In the genomic region with DNA sequence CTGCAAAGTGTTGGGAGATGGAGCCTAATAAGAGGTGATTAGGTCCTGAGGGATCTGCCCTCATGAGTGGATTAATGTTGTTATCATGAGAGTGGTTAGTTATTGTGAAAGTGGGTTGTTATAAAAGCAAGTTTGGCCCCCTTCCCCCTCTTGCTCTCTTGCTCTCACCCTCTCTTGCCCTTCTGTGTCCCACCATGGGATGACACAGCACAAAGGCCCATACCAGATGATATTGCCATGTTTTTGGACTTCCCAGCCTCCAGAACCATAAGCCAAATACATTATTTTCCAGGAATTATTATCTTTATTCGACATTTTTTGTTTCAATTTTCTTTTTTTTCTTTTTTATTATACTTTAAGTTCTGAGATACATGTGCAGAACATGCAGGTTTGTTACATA, we compare ENCODE assay signal across 32 cellular contexts. TPM values are rescaled to one million over a fixed set of nuclear protein-coding genes. Genes with fewer than 3 reads are reported as not detected.
"Had no signal": no experiment of that assay in that cellular context is flagged by ENCODE, and none has a peak within 500 bp of the region (broad histone marks: within the 10 kb centered on the region; RNA-seq: fewer than 3 reads in every experiment).

No MANE protein-coding gene starts in this region.

- H3K79me2 ChIP-seq: parathyroid adenoma had no signal

- ATAC-seq: natural killer cell; psoas muscle; right cardiac atrium; sciatic nerve; stimulated activated memory B cell treated with anti-CD40 and anti-IgM and Interleukin-4, amounts not matched to agents 10 μg/mL and 1 μg/mL and 100 μg/mL, for 72 hours; stimulated activated naive CD8-positive, alpha-beta T cell treated with anti-CD3 and anti-CD28 coated beads, Interleukin-15, amount 100 ng/mL, for 72 hours; stimulated activated naive CD8-positive, alpha-beta T cell treated with anti-CD3 and anti-CD28 coated beads, Interleukin-15, Interleukin-2, amounts not matched to agents 100 U/mL and 50 U/mL, for 24 hours; upper lobe of right lung had no signal

- H3K36me3 ChIP-seq: neural progenitor cell, ovary, spleen, suprapubic skin, tibial artery, transverse colon, upper lobe of right lung, uterus had no signal

- H3K27me3 ChIP-seq: neural progenitor cell, ovary, suprapubic skin, testis, tibial artery, transverse colon, uterus had no signal

- H3K27me3 Mint-ChIP-seq: stimulated activated memory B cell treated with anti-CD40 and anti-IgM and Interleukin-4, amounts not matched to agents 10 μg/mL and 1 μg/mL and 100 μg/mL, for 72 hours; stimulated activated naive CD8-positive, alpha-beta T cell treated with anti-CD3 and anti-CD28 coated beads, Interleukin-15, amount 100 ng/mL, for 72 hours; type B pancreatic cell had no signal

- H3K4me2 ChIP-seq: neural progenitor cell, smooth muscle cell had no signal

- H3K9me3 ChIP-seq: ovary, testis, upper lobe of right lung, uterus had no signal

- DNase-seq: natural killer cell; occipital lobe; ovary; posterior cingulate gyrus; psoas muscle; right cardiac atrium; spleen; stimulated activated CD4-positive, alpha-beta T cell treated with anti-CD3 and anti-CD28 coated beads, Interleukin-12 subunit alpha, Interleukin-12 subunit beta, amount 100 ng/mL, for 4 hours; stimulated activated CD4-positive, alpha-beta T cell treated with anti-CD3 and anti-CD28 coated beads, Interleukin-1b, Interleukin-23, amount 100 ng/mL, for 48 hours; stimulated activated CD4-positive, alpha-beta T cell treated with anti-CD3 and anti-CD28 coated beads, Interleukin-4, amount 100 ng/mL, for 1 hour; stimulated activated CD4-positive, alpha-beta T cell treated with anti-CD3 and anti-CD28 coated beads, Interleukin-4, amount 100 ng/mL, for 4 hours; stimulated activated CD8-positive, alpha-beta memory T cell treated with anti-CD3 and anti-CD28 coated beads, Interleukin-4, amount 100 ng/mL, for 48 hours; stimulated activated naive CD4-positive, alpha-beta T cell; stimulated activated naive CD8-positive, alpha-beta T cell treated with anti-CD3 and anti-CD28 coated beads, Interleukin-15, amount 100 ng/mL, for 72 hours; stimulated activated naive CD8-positive, alpha-beta T cell treated with anti-CD3 and anti-CD28 coated beads, Interleukin-15, Interleukin-2, amounts not matched to agents 100 U/mL and 50 U/mL, for 24 hours; substantia nigra; testis; tibial artery; transverse colon; upper lobe of right lung; uterus had no signal

- H3K4me1 ChIP-seq: neural progenitor cell, parathyroid adenoma, psoas muscle, spleen, suprapubic skin, testis, tibial artery, transverse colon, upper lobe of right lung, uterus had no signal

- H3K9ac ChIP-seq: neural progenitor cell, parathyroid adenoma had no signal

- H2AFZ ChIP-seq: neural progenitor cell, parathyroid adenoma had no signal

- H3K4me3 ChIP-seq: neural progenitor cell, ovary, psoas muscle, skin epidermis, smooth muscle cell, spleen, suprapubic skin, testis, tibial artery, transverse colon, upper lobe of right lung, uterus had no signal

- H3K9me3 Mint-ChIP-seq: natural killer cell; stimulated activated memory B cell treated with anti-CD40 and anti-IgM and Interleukin-4, amounts not matched to agents 10 μg/mL and 1 μg/mL and 100 μg/mL, for 72 hours; type B pancreatic cell had no signal

- H3K27ac Mint-ChIP-seq: natural killer cell; nephron; neural progenitor cell; progenitor cell of endocrine pancreas; stimulated activated memory B cell treated with anti-CD40 and anti-IgM and Interleukin-4, amounts not matched to agents 10 μg/mL and 1 μg/mL and 100 μg/mL, for 72 hours; stimulated activated naive CD8-positive, alpha-beta T cell treated with anti-CD3 and anti-CD28 coated beads, Interleukin-15, amount 100 ng/mL, for 72 hours; type B pancreatic cell had no signal

- H3K4me1 Mint-ChIP-seq: natural killer cell; nephron; neural progenitor cell; stimulated activated memory B cell treated with anti-CD40 and anti-IgM and Interleukin-4, amounts not matched to agents 10 μg/mL and 1 μg/mL and 100 μg/mL, for 72 hours; stimulated activated naive CD8-positive, alpha-beta T cell treated with anti-CD3 and anti-CD28 coated beads, Interleukin-15, amount 100 ng/mL, for 72 hours had no signal

- H3K27ac ChIP-seq: neural progenitor cell, ovary, parathyroid adenoma, psoas muscle, skin epidermis, spleen, suprapubic skin, testis, tibial artery, transverse colon, upper lobe of right lung, uterus had no signal

- H3K4me3 Mint-ChIP-seq: natural killer cell; nephron; neural progenitor cell; stimulated activated memory B cell treated with anti-CD40 and anti-IgM and Interleukin-4, amounts not matched to agents 10 μg/mL and 1 μg/mL and 100 μg/mL, for 72 hours; stimulated activated naive CD8-positive, alpha-beta T cell treated with anti-CD3 and anti-CD28 coated beads, Interleukin-15, amount 100 ng/mL, for 72 hours; type B pancreatic cell had no signal

- H3K36me3 Mint-ChIP-seq: natural killer cell; neural progenitor cell; stimulated activated memory B cell treated with anti-CD40 and anti-IgM and Interleukin-4, amounts not matched to agents 10 μg/mL and 1 μg/mL and 100 μg/mL, for 72 hours; type B pancreatic cell had no signal

RNA-seq across cellular contexts. Expression of a gene that starts 41.4 kb away (rescaled TPM):
- total RNA-seq: natural killer cell, osteoblast, psoas muscle, sciatic nerve, upper lobe of right lung had no signal
- polyA plus RNA-seq: psoas muscle had no signal
